9 cellular contexts compared by ENCODE assay signal in the genomic region with DNA sequence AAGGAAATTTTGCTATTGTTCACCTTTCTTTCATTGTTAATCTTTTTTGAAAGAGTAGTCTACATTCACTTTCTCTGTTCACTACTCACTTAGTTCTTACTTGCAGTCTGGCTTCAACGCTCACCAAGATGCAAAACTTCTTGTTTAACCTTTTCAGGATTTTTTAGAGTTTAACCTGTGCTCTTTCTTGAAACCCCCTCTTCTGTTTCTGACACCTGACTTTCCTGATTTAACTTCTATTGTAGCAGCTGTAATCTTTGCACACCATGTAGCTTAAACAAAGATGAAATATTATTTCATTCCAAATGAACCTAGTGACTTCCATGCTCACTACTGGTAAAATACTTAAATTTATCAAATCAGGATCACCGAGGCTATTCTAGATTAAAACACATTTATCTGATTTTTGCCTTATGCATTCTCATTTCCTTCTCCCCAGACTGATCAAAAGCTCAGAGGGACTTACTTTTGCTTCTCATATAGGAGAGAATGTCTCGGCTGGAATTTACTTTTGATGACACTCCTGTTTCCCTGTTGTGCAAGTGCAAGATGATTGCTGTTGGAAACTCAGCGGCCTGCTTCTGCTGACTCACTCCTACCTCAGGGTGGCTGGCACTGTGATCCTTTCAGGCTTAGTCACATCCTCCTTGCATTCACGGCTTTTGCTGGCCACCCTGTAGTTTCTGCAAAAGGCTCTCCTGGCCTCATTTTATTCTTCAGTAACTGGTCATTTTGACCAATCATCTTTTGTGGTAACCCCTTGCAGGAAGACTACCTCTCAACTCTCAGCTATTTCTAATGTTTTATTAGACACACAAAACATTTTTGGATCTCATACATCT.
DNase-seq lines count a peak whose midpoint lies in the region; ATAC-seq and TF ChIP-seq lines count a peak whose summit lies in the region.
"Had no signal": no experiment of that assay in that cellular context is flagged by ENCODE, and none has a peak within 500 bp of the region (broad histone marks: within the 10 kb centered on the region; RNA-seq: fewer than 3 reads in every experiment).

No MANE protein-coding gene starts in this region.

- DNase-seq in AG08396 (ENCODE audit: low spot score) (peak; percentile 89), H7 (peak; percentile 26), RWPE2 (ENCODE audit: low spot score) (peak; percentile 93), amniotic stem cell (lab: John Stamatoyannopoulos, UW) (peak; percentile 89), kidney epithelial cell (ENCODE audit: low read depth) (peak; percentile 97)
- DNase-seq in stimulated activated CD8-positive, alpha-beta memory T cell treated with anti-CD3 and anti-CD28 coated beads, Interleukin-15, amount 100 ng/mL, for 4 hours (ENCODE audit: low read depth in 2 of 2), result peak; percentile 25 to 37
- no peak for DNase-seq in effector memory CD4-positive, alpha-beta T cell

- H3K4me3 ChIP-seq in H7 (ENCODE audit: insufficient read depth, low read depth, low read length), result no peak overlapping the region
- H3K4me3 ChIP-seq in RWPE2 (ENCODE audit: severe bottlenecking), result peak overlapping the region; percentile 41
- H3K4me3 ChIP-seq in kidney epithelial cell (ENCODE audit: low read depth, low read length), result peak overlapping the region; percentile 5
- no peak overlapping the region for H3K4me3 ChIP-seq in effector memory CD4-positive, alpha-beta T cell (ENCODE audit: insufficient read depth, low read depth, low read length, poor library complexity, severe bottlenecking)
- H3K4me3 ChIP-seq: upper lobe of left lung had no signal

- ATAC-seq in RWPE2 (ENCODE audit: low read depth) (peak; percentile 90), HG03135 (IDR thresholded peaks at IDR 0.05; ENCODE audit: unreplicated experiment) (no peak)

- H3K9me3 ChIP-seq in RWPE2 (ENCODE audit: severe bottlenecking), result no peaks in the 10 kb centered on the region
- no peaks in the 10 kb centered on the region for H3K9me3 ChIP-seq in effector memory CD4-positive, alpha-beta T cell (ENCODE audit: control insufficient read depth, low read length)
- H3K9me3 ChIP-seq: upper lobe of left lung had no signal

- TF ChIP-seq CTCF in RWPE2 (IDR thresholded peaks at IDR 0.05; ENCODE audit: poor library complexity, severe bottlenecking), result no peak
- TF ChIP-seq CTCF in kidney epithelial cell (IDR thresholded peaks at IDR 0.05; ENCODE audit: insufficient read depth, low read length, poor library complexity, severe bottlenecking), result no peak

- peak overlapping the region; percentile 98 for H3K27ac ChIP-seq in RWPE2 (ENCODE audit: poor library complexity, severe bottlenecking)
- no peak overlapping the region for H3K27ac ChIP-seq in effector memory CD4-positive, alpha-beta T cell (ENCODE audit: insufficient read depth, low read length, poor library complexity, severe bottlenecking)
- H3K27ac ChIP-seq: upper lobe of left lung had no signal

- H3K36me3 ChIP-seq in H7 (replicated peaks; ENCODE audit: control insufficient read depth, insufficient read depth, low read length) (no peaks in the 10 kb centered on the region), RWPE2 (ENCODE audit: low read depth) (peaks cover 43% of the 10 kb centered on the region), kidney epithelial cell (ENCODE audit: control insufficient read depth, insufficient read depth, low read length) (no peaks in the 10 kb centered on the region)
- no peaks in the 10 kb centered on the region for H3K36me3 ChIP-seq in effector memory CD4-positive, alpha-beta T cell (ENCODE audit: control insufficient read depth, insufficient read depth, low read length)
- H3K36me3 ChIP-seq: upper lobe of left lung had no signal

- peaks cover 41% of the 10 kb centered on the region for H3K4me1 ChIP-seq in RWPE2 (ENCODE audit: insufficient read depth, poor library complexity, severe bottlenecking)
- H3K4me1 ChIP-seq in effector memory CD4-positive, alpha-beta T cell (ENCODE audit: control insufficient read depth, insufficient read depth, low read length, poor library complexity, severe bottlenecking), result no peaks in the 10 kb centered on the region
- H3K4me1 ChIP-seq: upper lobe of left lung had no signal

- H3K27me3 ChIP-seq in H7 (ENCODE audit: control insufficient read depth, insufficient read depth, low read length) (no peaks in the 10 kb centered on the region), RWPE2 (ENCODE audit: insufficient read depth, poor library complexity, severe bottlenecking) (no peaks in the 10 kb centered on the region), kidney epithelial cell (ENCODE audit: control insufficient read depth, insufficient read depth, low read length) (no peaks in the 10 kb centered on the region)
- H3K27me3 ChIP-seq in effector memory CD4-positive, alpha-beta T cell (replicated peaks; ENCODE audit: control insufficient read depth, insufficient read depth, low read length, poor library complexity, severe bottlenecking), result no peaks in the 10 kb centered on the region
- H3K27me3 ChIP-seq: upper lobe of left lung had no signal

Comparison
In these comparisons a context has a peak if more than half of its experiments do, and no peak if none do; other contexts are left out.
1. DNase-seq: peak in AG08396 (single experiment), H7 (single experiment), RWPE2 (single experiment), amniotic stem cell (single experiment), kidney epithelial cell (single experiment) and stimulated activated CD8-positive, alpha-beta memory T cell treated with anti-CD3 and anti-CD28 coated beads, Interleukin-15, amount 100 ng/mL, for 4 hours (2 of 2); none in effector memory CD4-positive, alpha-beta T cell (0 of 3).
2. H3K4me3 ChIP-seq: peak in RWPE2 (single experiment) and kidney epithelial cell (single experiment); none in H7 (single experiment) and effector memory CD4-positive, alpha-beta T cell (single experiment).